Comparison of ENCODE assay signal across 10 cellular contexts in the genomic region with DNA sequence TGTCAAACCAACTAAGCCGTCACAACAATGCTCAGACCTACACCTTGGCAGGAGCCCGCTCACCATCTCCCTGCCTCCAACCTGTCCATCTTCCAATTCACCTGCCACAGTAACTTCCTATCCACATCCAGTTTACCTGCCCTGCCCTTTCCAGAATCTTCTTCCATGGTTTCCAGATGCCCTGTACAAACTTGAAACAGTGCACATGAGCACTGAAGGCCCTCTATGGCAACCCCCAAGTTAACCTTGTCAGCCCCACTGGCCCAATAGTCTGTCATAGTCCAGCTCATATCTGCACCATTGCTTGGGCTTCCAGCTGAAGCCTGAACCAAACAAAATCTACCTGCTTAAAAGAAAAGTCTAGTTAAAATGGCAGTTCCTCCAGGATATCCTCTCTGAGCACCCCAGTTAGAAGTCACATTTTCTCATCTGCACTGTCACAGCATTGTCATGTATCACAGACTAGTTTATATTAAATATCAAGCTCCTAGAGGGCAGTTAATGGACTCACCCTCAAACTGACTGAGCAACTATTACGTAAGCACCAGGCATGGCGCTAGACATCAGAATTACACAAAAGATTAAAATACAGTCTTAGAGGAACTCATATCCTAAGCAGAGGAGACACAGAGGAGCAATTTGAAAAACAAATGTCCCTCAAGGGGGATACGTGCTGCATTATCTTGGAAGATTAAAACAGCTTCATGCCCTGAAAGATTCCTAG. TPM values are rescaled to one million over a fixed set of nuclear protein-coding genes. Genes with fewer than 3 reads are reported as not detected.
DNase-seq lines count a peak whose midpoint lies in the region; ATAC-seq and TF ChIP-seq lines count a peak whose summit lies in the region.
"Had no signal": no experiment of that assay in that cellular context is flagged by ENCODE, and none has a peak within 500 bp of the region (broad histone marks: within the 10 kb centered on the region; RNA-seq: fewer than 3 reads in every experiment).

No MANE protein-coding gene starts in this region.

- H3K4me1 ChIP-seq in PC-3 (ENCODE audit: insufficient read depth, low read length) (peaks cover 15% of the 10 kb centered on the region), HAP-1 (peaks cover 25% of the 10 kb centered on the region)
- peaks cover 41% of the 10 kb centered on the region for H3K4me1 ChIP-seq in effector memory CD4-positive, alpha-beta T cell (ENCODE audit: control insufficient read depth, insufficient read depth, low read length, poor library complexity, severe bottlenecking)

- no peaks in the 10 kb centered on the region for H3K9me2 ChIP-seq in PC-3 (replicated peaks; ENCODE audit: low read length)

- H3K27me3 ChIP-seq in PC-3 (ENCODE audit: low read length) (no peaks in the 10 kb centered on the region), HAP-1 (ENCODE audit: low read depth) (no peaks in the 10 kb centered on the region)
- no peaks in the 10 kb centered on the region for H3K27me3 ChIP-seq in effector memory CD4-positive, alpha-beta T cell (replicated peaks; ENCODE audit: control insufficient read depth, insufficient read depth, low read length, poor library complexity, severe bottlenecking)

- no peak overlapping the region for H3K4me2 ChIP-seq in PC-3 (ENCODE audit: low read length)

- H3K4me1 Mint-ChIP-seq in Calu3 (ENCODE audit: low read depth, unreplicated experiment) = peaks cover 86% of the 10 kb centered on the region
- peaks cover 78% of the 10 kb centered on the region for H3K4me1 Mint-ChIP-seq in osteocyte (ENCODE audit: unreplicated experiment)

- H3K36me3 ChIP-seq in PC-3 (ENCODE audit: low read depth, low read length) = peaks cover 21% of the 10 kb centered on the region; the same call in 1 of the 2 replicates
- H3K36me3 ChIP-seq in effector memory CD4-positive, alpha-beta T cell (ENCODE audit: control insufficient read depth, insufficient read depth, low read length) = no peaks in the 10 kb centered on the region
- peaks cover 3% of the 10 kb centered on the region; the same call in 1 of the 2 replicates for H3K36me3 ChIP-seq in HAP-1 (replicated peaks)

- DNase-seq in Calu3 (no peak), PC-3 (no peak), osteocyte (ENCODE audit: extremely low spot score, unreplicated experiment) (no peak), HAP-1 (ENCODE audit: low spot score in 2 of 2) (no peak), H4 (ENCODE audit: low spot score) (no peak)
- no peak for DNase-seq in effector memory CD4-positive, alpha-beta T cell
- DNase-seq: KG1; stimulated activated CD4-positive, alpha-beta T cell treated with anti-CD3 and anti-CD28 coated beads, Interleukin-1b, Interleukin-23, amount 100 ng/mL, for 48 hours had no signal

- intact Hi-C loops in Calu3 (cut with micrococcal nuclease; ENCODE audit: unreplicated experiment) (no loop called here), PC-3 (cut with micrococcal nuclease) (loop anchor here (1.0 kb wide), 1 partner anchor 9 kb away; no protein-coding TSS in a partner anchor)

- H3K27ac Mint-ChIP-seq in Calu3 (ENCODE audit: unreplicated experiment) (peak overlapping the region; percentile 74), osteocyte (ENCODE audit: unreplicated experiment) (peak overlapping the region; percentile 48)

- peak overlapping the region; percentile 42 for H3K4me3 Mint-ChIP-seq in Calu3 (ENCODE audit: low read depth, unreplicated experiment)
- no peak overlapping the region for H3K4me3 Mint-ChIP-seq in osteocyte (ENCODE audit: unreplicated experiment)

- H3K27me3 Mint-ChIP-seq in Calu3 (ENCODE audit: unreplicated experiment) (no peaks in the 10 kb centered on the region), osteocyte (ENCODE audit: unreplicated experiment) (no peaks in the 10 kb centered on the region)

- POLR2A ChIA-PET in PC-3 (lab: Charles Lee; ENCODE audit: unreplicated experiment) = no interaction called here

- no peaks in the 10 kb centered on the region for H3F3A ChIP-seq in PC-3 (ENCODE audit: low read length, unreplicated experiment)

- no peak overlapping the region for H3K27ac ChIP-seq in PC-3 (ENCODE audit: low read length)
- H3K27ac ChIP-seq in effector memory CD4-positive, alpha-beta T cell (ENCODE audit: insufficient read depth, low read length, poor library complexity, severe bottlenecking) = peak overlapping the region; percentile 6

- H2AFZ ChIP-seq in PC-3 (ENCODE audit: low read length) = no peak overlapping the region

- in situ Hi-C loops in HAP-1 (cut with MboI; ENCODE audit: low sequenced_read_pairs) = no loop called here

- peaks cover 3% of the 10 kb centered on the region for H3K9me3 Mint-ChIP-seq in Calu3 (ENCODE audit: low read depth, unreplicated experiment)
- no peaks in the 10 kb centered on the region for H3K9me3 Mint-ChIP-seq in osteocyte (ENCODE audit: unreplicated experiment)

- BruUV-seq in Calu3 (replicated peaks; lab: Mats Ljungman, UMichigan) (no TSS peak), PC-3 (replicated peaks; lab: Mats Ljungman, UMichigan) (no TSS peak)

- TF ChIP-seq CTCF in Calu3 (IDR thresholded peaks at IDR 0.05; ENCODE audit: unreplicated experiment) (no peak), PC-3 (conservative IDR thresholded peaks at IDR 0.05; ENCODE audit: low read depth, low read length) (no peak), osteocyte (IDR thresholded peaks at IDR 0.05) (no peak)

- ATAC-seq in PC-3 (peak; percentile 17), HG02973 (IDR thresholded peaks at IDR 0.05; ENCODE audit: unreplicated experiment) (no peak), GM21447 (IDR thresholded peaks at IDR 0.05; ENCODE audit: unreplicated experiment) (no peak)

- CTCF ChIA-PET in Calu3 (lab: Charles Lee) = no interaction called here
- CTCF ChIA-PET in PC-3 (lab: Charles Lee) = no interaction called here

- H3K79me2 ChIP-seq in PC-3 (ENCODE audit: low read length) = peaks cover 100% of the 10 kb centered on the region

- H3K9me3 ChIP-seq in PC-3 (ENCODE audit: low read length) = no peaks in the 10 kb centered on the region
- H3K9me3 ChIP-seq in effector memory CD4-positive, alpha-beta T cell (ENCODE audit: control insufficient read depth, low read length) = no peaks in the 10 kb centered on the region
- peaks cover under 1% of the 10 kb centered on the region; the same call in 1 of the 2 replicates for H3K9me3 ChIP-seq in HAP-1

- no peak overlapping the region for H3K4me3 ChIP-seq in PC-3 (ENCODE audit: low read length)
- no peak overlapping the region for H3K4me3 ChIP-seq in effector memory CD4-positive, alpha-beta T cell (ENCODE audit: insufficient read depth, low read depth, low read length, poor library complexity, severe bottlenecking)
- H3K4me3 ChIP-seq in HAP-1 = no peak overlapping the region

- peaks cover 71% of the 10 kb centered on the region for H4K20me1 ChIP-seq in PC-3 (ENCODE audit: low read length)

- no peak overlapping the region for H3K9ac ChIP-seq in PC-3 (ENCODE audit: low read length)

- peaks cover 86% of the 10 kb centered on the region for H3K36me3 Mint-ChIP-seq in Calu3 (ENCODE audit: insufficient read depth, unreplicated experiment)
- peaks cover 28% of the 10 kb centered on the region for H3K36me3 Mint-ChIP-seq in osteocyte (ENCODE audit: unreplicated experiment)

RNA-seq across cellular contexts. Expression of a gene that starts 11.6 kb away (rescaled TPM):
- 118 and 128 TPM in 2 replicates for total RNA-seq in Calu3 (2022)
- total RNA-seq in PC-3 (2014; rRNA removed) = 17.3 and 24.2 TPM in 2 replicates
- 98.4 and 100 TPM in 2 replicates for total RNA-seq in osteocyte
- total RNA-seq in H4 (2014; rRNA removed; shearing (Covaris generic)) = 116 and 128 TPM in 2 replicates

RNA-seq across cellular contexts. Expression of a gene that starts 40.4 kb away (rescaled TPM):
- total RNA-seq in Calu3 (2022) (212 and 234 TPM in 2 replicates), PC-3 (2014; rRNA removed) (50.3 and 90.2 TPM in 2 replicates), osteocyte (127 and 136 TPM in 2 replicates)
- 29.8 and 34.9 TPM in 2 replicates for total RNA-seq in H4 (2014; rRNA removed; shearing (Covaris generic))
